ENCODE assay signal across 12 cellular contexts in the genomic region with DNA sequence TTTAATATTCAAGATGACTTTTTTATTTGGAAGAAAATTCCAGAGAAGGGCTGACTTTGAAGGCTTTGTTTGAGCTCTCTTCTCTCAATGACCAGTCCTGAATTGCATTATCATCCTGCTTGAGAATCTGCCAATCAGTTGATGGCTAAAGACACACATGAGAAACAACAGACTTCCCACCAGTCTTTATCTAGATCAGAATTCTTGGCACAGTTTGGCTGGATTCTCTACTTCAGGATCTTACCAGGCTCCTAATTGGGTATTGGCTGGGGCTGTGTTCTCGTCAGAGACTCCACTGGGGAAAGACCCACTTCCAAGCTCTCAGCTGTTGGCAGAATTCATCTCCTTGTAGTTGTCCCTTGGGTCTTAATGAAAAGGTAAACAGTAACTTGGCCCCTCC.
DNase-seq lines count a peak whose midpoint lies in the region; ATAC-seq and TF ChIP-seq lines count a peak whose summit lies in the region.
"Had no signal": no experiment of that assay in that cellular context is flagged by ENCODE, and none has a peak within 500 bp of the region (broad histone marks: within the 10 kb centered on the region; RNA-seq: fewer than 3 reads in every experiment).

No MANE protein-coding gene starts in this region.

- peaks cover under 1% of the 10 kb centered on the region for H3K36me3 Mint-ChIP-seq in T-helper 17 cell (ENCODE audit: low read depth)
- H3K36me3 Mint-ChIP-seq in progenitor cell of endocrine pancreas (ENCODE audit: insufficient read depth): peaks cover 16% of the 10 kb centered on the region
- H3K36me3 Mint-ChIP-seq: stimulated activated memory B cell treated with anti-CD40 and anti-IgM and Interleukin-4, amounts not matched to agents 10 μg/mL and 1 μg/mL and 100 μg/mL, for 72 hours had no signal

- H3K27ac Mint-ChIP-seq in T-helper 17 cell (peak overlapping the region; percentile 92), progenitor cell of endocrine pancreas (peak overlapping the region; percentile 62)
- H3K27ac Mint-ChIP-seq: stimulated activated memory B cell treated with anti-CD40 and anti-IgM and Interleukin-4, amounts not matched to agents 10 μg/mL and 1 μg/mL and 100 μg/mL, for 72 hours had no signal

- TF ChIP-seq CTCF in fibroblast of pulmonary artery (IDR thresholded peaks at IDR 0.05; ENCODE audit: low read length, missing control alignments): no peak
- TF ChIP-seq CTCF in progenitor cell of endocrine pancreas (IDR thresholded peaks at IDR 0.05; ENCODE audit: unreplicated experiment): no peak

- H3K4me3 ChIP-seq in fibroblast of pulmonary artery (replicated peaks; ENCODE audit: low read depth, low read length): no peak overlapping the region
- H3K4me3 ChIP-seq: SJSA1 had no signal

- ATAC-seq in GM18511 (IDR thresholded peaks at IDR 0.05; ENCODE audit: unreplicated experiment) (peak; percentile 10), T-helper 17 cell (no peak), HG02970 (IDR thresholded peaks at IDR 0.05; ENCODE audit: low FRiP score, unreplicated experiment) (no peak)

- no peaks in the 10 kb centered on the region for H3K27me3 Mint-ChIP-seq in T-helper 17 cell
- H3K27me3 Mint-ChIP-seq in progenitor cell of endocrine pancreas: no peaks in the 10 kb centered on the region

- H3K9me3 ChIP-seq in T-helper 17 cell (ENCODE audit: control insufficient read depth, low read length, poor library complexity, severe bottlenecking): no peaks in the 10 kb centered on the region
- H3K9me3 ChIP-seq: SJSA1 had no signal

- H3K4me1 Mint-ChIP-seq in T-helper 17 cell: peaks cover 12% of the 10 kb centered on the region
- peaks cover 10% of the 10 kb centered on the region for H3K4me1 Mint-ChIP-seq in progenitor cell of endocrine pancreas (ENCODE audit: low read depth)

- H3K4me3 Mint-ChIP-seq in T-helper 17 cell (no peak overlapping the region), progenitor cell of endocrine pancreas (ENCODE audit: low read depth) (no peak overlapping the region)
- H3K4me3 Mint-ChIP-seq: stimulated activated memory B cell treated with anti-CD40 and anti-IgM and Interleukin-4, amounts not matched to agents 10 μg/mL and 1 μg/mL and 100 μg/mL, for 72 hours had no signal

- no peak for DNase-seq in T-helper 17 cell
- peak; percentile 62 for DNase-seq in fibroblast of pulmonary artery (ENCODE audit: low read depth)
- no peak for DNase-seq in progenitor cell of endocrine pancreas (ENCODE audit: low spot score, unreplicated experiment)
- no peak for DNase-seq in middle frontal gyrus (ENCODE audit: extremely low spot score, low spot score)
- no peak for DNase-seq in occipital lobe (lab: John Stamatoyannopoulos, UW)
- no peak for DNase-seq in amniotic stem cell (lab: John Stamatoyannopoulos, UW)
- DNase-seq: C1 segment of cervical spinal cord; stimulated activated CD4-positive, alpha-beta T cell treated with anti-CD3 and anti-CD28 coated beads, Interleukin-4, amount 100 ng/mL, for 4 hours had no signal

- no peaks in the 10 kb centered on the region for H3K9me3 Mint-ChIP-seq in progenitor cell of endocrine pancreas (ENCODE audit: low read depth)
- H3K9me3 Mint-ChIP-seq: stimulated activated memory B cell treated with anti-CD40 and anti-IgM and Interleukin-4, amounts not matched to agents 10 μg/mL and 1 μg/mL and 100 μg/mL, for 72 hours had no signal
